Comparison of ENCODE assay signal across 11 cellular contexts in the genomic region with DNA sequence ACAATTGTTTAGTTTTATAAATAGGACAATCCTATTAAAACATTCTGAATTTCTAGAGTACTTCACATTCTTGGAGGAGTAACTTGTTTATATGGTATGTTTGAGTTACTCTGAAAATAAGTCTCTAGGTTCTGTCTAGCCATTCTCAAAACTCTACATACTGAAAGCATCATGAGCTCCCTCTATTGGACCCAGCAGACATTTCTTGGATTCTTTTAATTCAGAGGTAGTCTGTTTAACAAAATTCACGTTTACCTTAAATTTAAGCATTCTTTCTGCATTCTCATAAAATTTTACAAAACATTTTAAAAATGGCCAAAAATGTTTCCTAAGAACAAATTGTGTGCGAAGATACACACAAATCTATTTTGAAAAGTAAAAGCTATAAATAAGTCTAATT. TPM values are rescaled to one million over a fixed set of nuclear protein-coding genes. Genes with fewer than 3 reads are reported as not detected.
A peak's percentile ranks its signal among the peaks of the same experiment; 100 is the strongest.
DNase-seq lines count a peak whose midpoint lies in the region; ATAC-seq, FAIRE-seq and TF ChIP-seq lines count a peak whose summit lies in the region.
"Had no signal": no experiment of that assay in that cellular context is flagged by ENCODE, and none has a peak within 500 bp of the region (broad histone marks: within the 10 kb centered on the region; RNA-seq: fewer than 3 reads in every experiment).

No MANE protein-coding gene starts in this region.

- H3K9me3 Mint-ChIP-seq in activated CD4-positive, alpha-beta T cell treated with anti-CD3 and anti-CD28 coated beads, Interleukin-2, amount 10 ng/mL, durations not matched to agents 24 days and 14 days = no peaks in the 10 kb centered on the region
- H3K9me3 Mint-ChIP-seq: activated CD8-positive, alpha-beta T cell treated with anti-CD3 and anti-CD28 coated beads for 36 hours had no signal

- intact Hi-C loops in activated CD4-positive, alpha-beta T cell treated with anti-CD3 and anti-CD28 coated beads, Interleukin-2, amount 10 ng/mL, durations not matched to agents 24 days and 14 days (cut with micrococcal nuclease) = no loop called here

- no peak overlapping the region for H2AFZ ChIP-seq in OCI-LY3 (ENCODE audit: low read depth, low read length)

- H3K9ac ChIP-seq in OCI-LY3 (ENCODE audit: low read length) = no peak overlapping the region

- H3K36me3 Mint-ChIP-seq in activated CD4-positive, alpha-beta T cell treated with anti-CD3 and anti-CD28 coated beads, Interleukin-2, amount 10 ng/mL, durations not matched to agents 24 days and 14 days (ENCODE audit: low read depth) = peaks cover 19% of the 10 kb centered on the region

- peak; percentile 18 for DNase-seq in GM10266 (ENCODE audit: extremely low spot score)
- DNase-seq in epithelial cell of proximal tubule (ENCODE audit: low read depth) = no peak
- no peak for DNase-seq in activated CD4-positive, alpha-beta T cell treated with anti-CD3 and anti-CD28 coated beads, Interleukin-2, amount 10 ng/mL, durations not matched to agents 24 days and 14 days
- no peak for DNase-seq in GM13976 (ENCODE audit: low spot score)
- no peak for DNase-seq in stimulated activated CD4-positive, alpha-beta T cell treated with anti-CD3 and anti-CD28 coated beads, Interleukin-12 subunit alpha, Interleukin-12 subunit beta, amount 100 ng/mL, for 4 hours
- DNase-seq: activated CD8-positive, alpha-beta T cell treated with anti-CD3 and anti-CD28 coated beads for 36 hours; NCI-H1048 had no signal

- no peaks in the 10 kb centered on the region for H3K79me2 ChIP-seq in OCI-LY3 (ENCODE audit: low read length)

- no peak overlapping the region for H3K4me3 Mint-ChIP-seq in activated CD4-positive, alpha-beta T cell treated with anti-CD3 and anti-CD28 coated beads, Interleukin-2, amount 10 ng/mL, durations not matched to agents 24 days and 14 days
- H3K4me3 Mint-ChIP-seq: activated CD8-positive, alpha-beta T cell treated with anti-CD3 and anti-CD28 coated beads for 36 hours had no signal

- peaks cover 2% of the 10 kb centered on the region; the same call in 1 of the 2 replicates for H3K4me1 ChIP-seq in OCI-LY3 (ENCODE audit: low read length)

- H3K4me3 ChIP-seq in OCI-LY3 (ENCODE audit: low read length) (no peak overlapping the region), epithelial cell of proximal tubule (ENCODE audit: low read depth, low read length) (no peak overlapping the region)

- peaks cover 2% of the 10 kb centered on the region for H3K4me1 Mint-ChIP-seq in activated CD4-positive, alpha-beta T cell treated with anti-CD3 and anti-CD28 coated beads, Interleukin-2, amount 10 ng/mL, durations not matched to agents 24 days and 14 days

- no peak for ATAC-seq in HG03521 (IDR thresholded peaks at IDR 0.05; ENCODE audit: unreplicated experiment)
- ATAC-seq: activated CD8-positive, alpha-beta T cell treated with anti-CD3 and anti-CD28 coated beads for 36 hours had no signal

- no peaks in the 10 kb centered on the region for H3K27me3 ChIP-seq in OCI-LY3 (ENCODE audit: low read depth, low read length)

- no peak overlapping the region for H3K27ac Mint-ChIP-seq in activated CD4-positive, alpha-beta T cell treated with anti-CD3 and anti-CD28 coated beads, Interleukin-2, amount 10 ng/mL, durations not matched to agents 24 days and 14 days
- H3K27ac Mint-ChIP-seq: activated CD8-positive, alpha-beta T cell treated with anti-CD3 and anti-CD28 coated beads for 36 hours had no signal

- no peak overlapping the region for H3K4me2 ChIP-seq in OCI-LY3 (ENCODE audit: low read length)

- H3K27me3 Mint-ChIP-seq in activated CD4-positive, alpha-beta T cell treated with anti-CD3 and anti-CD28 coated beads, Interleukin-2, amount 10 ng/mL, durations not matched to agents 24 days and 14 days = peaks cover 10% of the 10 kb centered on the region

- peak; percentile 98 for FAIRE-seq in A204.1 (lab: Jason Lieb, UNC)

- H4K20me1 ChIP-seq in OCI-LY3 (ENCODE audit: insufficient read depth, low read length) = no peaks in the 10 kb centered on the region

- no peaks in the 10 kb centered on the region for H3K9me3 ChIP-seq in OCI-LY3 (ENCODE audit: insufficient read depth, low read length)

- TF ChIP-seq CTCF in GM10266 (IDR thresholded peaks at IDR 0.05; ENCODE audit: control insufficient read depth, insufficient read depth, low read depth, missing control alignments) = peak; percentile 15
- peak; percentile 54 for TF ChIP-seq CTCF in OCI-LY3 (IDR thresholded peaks at IDR 0.05; ENCODE audit: low read depth, low read length)
- peak; percentile 53 for TF ChIP-seq CTCF in epithelial cell of proximal tubule (conservative IDR thresholded peaks at IDR 0.05; ENCODE audit: low read depth, low read length)
- TF ChIP-seq CTCF in GM13976 (IDR thresholded peaks at IDR 0.05; ENCODE audit: borderline replicate concordance, control extremely low read depth, extremely low read depth, insufficient read depth, missing control alignments) = no peak

- H3K36me3 ChIP-seq in OCI-LY3 (replicated peaks; ENCODE audit: low read depth, low read length) = no peaks in the 10 kb centered on the region

- no peak overlapping the region for H3K27ac ChIP-seq in OCI-LY3 (ENCODE audit: low read length)

- in situ Hi-C loops in GM13976 (cut with MboI; ENCODE audit: low sequenced_read_pairs, unreplicated experiment) = no loop called here

RNA-seq across cellular contexts. Expression of a gene that starts 15.3 kb away (rescaled TPM):
- 0.06 TPM in 1 of 2 replicates, not detected in the other for total RNA-seq in epithelial cell of proximal tubule
- total RNA-seq in activated CD4-positive, alpha-beta T cell treated with anti-CD3 and anti-CD28 coated beads, Interleukin-2, amount 10 ng/mL, durations not matched to agents 24 days and 14 days = not detected in 2 replicates
- total RNA-seq: activated CD8-positive, alpha-beta T cell treated with anti-CD3 and anti-CD28 coated beads for 36 hours; mononuclear cell had no signal

RNA-seq across cellular contexts. Expression of a gene that starts 45.5 kb away (rescaled TPM):
- total RNA-seq in epithelial cell of proximal tubule = 5.3 and 7.6 TPM in 2 replicates
- total RNA-seq in activated CD4-positive, alpha-beta T cell treated with anti-CD3 and anti-CD28 coated beads, Interleukin-2, amount 10 ng/mL, durations not matched to agents 24 days and 14 days = 18.2 and 19.0 TPM in 2 replicates
